In genomic region chr2:69041214-69041613, GRCh38 we compare ENCODE assay signal across 21 cellular contexts. TPM values are rescaled to one million over a fixed set of nuclear protein-coding genes. Genes with fewer than 3 reads are reported as not detected.
"Had no signal": no experiment of that assay in that cellular context is flagged by ENCODE, and none has a peak within 500 bp of the region (broad histone marks: within the 10 kb centered on the region; RNA-seq: fewer than 3 reads in every experiment).

No MANE protein-coding gene starts in this region.

- DNase-seq: activated B cell treated with CpG ODN at 0.5 μM for 24 hours; activated CD4-positive, alpha-beta memory T cell treated with anti-CD3 and anti-CD28 coated beads for 36 hours; activated CD4-positive, alpha-beta T cell treated with anti-CD3 and anti-CD28 coated beads for 36 hours; activated effector memory CD4-positive, alpha-beta T cell treated with anti-CD3 and anti-CD28 coated beads, Interleukin-2, amount 50 U/mL, for 16 hours; activated naive CD4-positive, alpha-beta T cell treated with anti-CD3 and anti-CD28 coated beads, Interleukin-2, amount 10 ng/mL, durations not matched to agents 7 days and 5 days; activated T-cell treated with anti-CD3 and anti-CD28 coated beads, Interleukin-2, amount 50 U/mL, for 72 hours; central memory CD4-positive, alpha-beta T cell; esophagus squamous epithelium; foreskin keratinocyte; naive thymus-derived CD4-positive, alpha-beta T cell; occipital lobe; stimulated activated CD4-positive, alpha-beta T cell treated with anti-CD3 and anti-CD28 coated beads, Interleukin-2, amount 100 ng/mL, for 48 hours; stimulated activated CD8-positive, alpha-beta memory T cell treated with anti-CD3 and anti-CD28 coated beads, Interleukin-4, amount 100 ng/mL, for 48 hours; stimulated activated naive B cell treated with anti-CD40 and anti-IgM and Interleukin-4, amounts not matched to agents 10 μg/mL and 1 μg/mL and 100 μg/mL, for 72 hours; SW 1271; T-helper 17 cell; upper lobe of left lung had no signal

- ATAC-seq: activated CD4-positive, alpha-beta T cell treated with anti-CD3 and anti-CD28 coated beads for 36 hours; activated T-cell treated with anti-CD3 and anti-CD28 coated beads, Interleukin-2, amount 50 U/mL, for 72 hours; foreskin keratinocyte; naive thymus-derived CD4-positive, alpha-beta T cell; stimulated activated naive B cell treated with anti-CD40 and anti-IgM and Interleukin-4, amounts not matched to agents 10 μg/mL and 1 μg/mL and 100 μg/mL, for 72 hours; T-helper 17 cell had no signal

- H3K27me3 ChIP-seq: esophagus squamous epithelium, foreskin keratinocyte, upper lobe of left lung had no signal

- H3K27me3 Mint-ChIP-seq: brain had no signal

- H3K9me3 Mint-ChIP-seq: activated B cell treated with CpG ODN at 0.5 μM for 24 hours; activated CD4-positive, alpha-beta memory T cell treated with anti-CD3 and anti-CD28 coated beads for 36 hours; activated naive CD4-positive, alpha-beta T cell treated with anti-CD3 and anti-CD28 coated beads, Interleukin-2, amount 10 ng/mL, durations not matched to agents 7 days and 5 days; activated T-cell treated with anti-CD3 and anti-CD28 coated beads, Interleukin-2, amount 50 U/mL, for 72 hours; brain; neural crest cell; stimulated activated naive B cell treated with anti-CD40 and anti-IgM and Interleukin-4, amounts not matched to agents 10 μg/mL and 1 μg/mL and 100 μg/mL, for 72 hours had no signal

- H3K27ac Mint-ChIP-seq: activated B cell treated with CpG ODN at 0.5 μM for 24 hours; activated CD4-positive, alpha-beta memory T cell treated with anti-CD3 and anti-CD28 coated beads for 36 hours; activated CD4-positive, alpha-beta T cell treated with anti-CD3 and anti-CD28 coated beads for 36 hours; activated naive CD4-positive, alpha-beta T cell treated with anti-CD3 and anti-CD28 coated beads, Interleukin-2, amount 10 ng/mL, durations not matched to agents 7 days and 5 days; activated T-cell treated with anti-CD3 and anti-CD28 coated beads, Interleukin-2, amount 50 U/mL, for 72 hours; brain; naive thymus-derived CD4-positive, alpha-beta T cell; stimulated activated naive B cell treated with anti-CD40 and anti-IgM and Interleukin-4, amounts not matched to agents 10 μg/mL and 1 μg/mL and 100 μg/mL, for 72 hours; T-helper 17 cell had no signal

- H3K4me3 Mint-ChIP-seq: activated B cell treated with CpG ODN at 0.5 μM for 24 hours; activated CD4-positive, alpha-beta memory T cell treated with anti-CD3 and anti-CD28 coated beads for 36 hours; activated CD4-positive, alpha-beta T cell treated with anti-CD3 and anti-CD28 coated beads for 36 hours; activated naive CD4-positive, alpha-beta T cell treated with anti-CD3 and anti-CD28 coated beads, Interleukin-2, amount 10 ng/mL, durations not matched to agents 7 days and 5 days; activated T-cell treated with anti-CD3 and anti-CD28 coated beads, Interleukin-2, amount 50 U/mL, for 72 hours; brain; naive thymus-derived CD4-positive, alpha-beta T cell; neural crest cell; stimulated activated naive B cell treated with anti-CD40 and anti-IgM and Interleukin-4, amounts not matched to agents 10 μg/mL and 1 μg/mL and 100 μg/mL, for 72 hours; T-helper 17 cell had no signal

- H3K4me1 ChIP-seq: foreskin keratinocyte had no signal

- H3K4me1 Mint-ChIP-seq: activated B cell treated with CpG ODN at 0.5 μM for 24 hours; activated CD4-positive, alpha-beta T cell treated with anti-CD3 and anti-CD28 coated beads for 36 hours; activated naive CD4-positive, alpha-beta T cell treated with anti-CD3 and anti-CD28 coated beads, Interleukin-2, amount 10 ng/mL, durations not matched to agents 7 days and 5 days; neural crest cell; stimulated activated naive B cell treated with anti-CD40 and anti-IgM and Interleukin-4, amounts not matched to agents 10 μg/mL and 1 μg/mL and 100 μg/mL, for 72 hours; T-helper 17 cell had no signal

- H3K27ac ChIP-seq: foreskin keratinocyte, SK-N-MC, upper lobe of left lung had no signal

- H3K4me3 ChIP-seq: esophagus squamous epithelium, lung, SK-N-MC, upper lobe of left lung had no signal

- H3K9me3 ChIP-seq: esophagus squamous epithelium, upper lobe of left lung had no signal

- H3K36me3 Mint-ChIP-seq: activated CD4-positive, alpha-beta memory T cell treated with anti-CD3 and anti-CD28 coated beads for 36 hours; activated naive CD4-positive, alpha-beta T cell treated with anti-CD3 and anti-CD28 coated beads, Interleukin-2, amount 10 ng/mL, durations not matched to agents 7 days and 5 days; naive thymus-derived CD4-positive, alpha-beta T cell; stimulated activated naive B cell treated with anti-CD40 and anti-IgM and Interleukin-4, amounts not matched to agents 10 μg/mL and 1 μg/mL and 100 μg/mL, for 72 hours had no signal

RNA-seq across cellular contexts. Expression of gene ANTXR1, which starts 28.2 kb away (rescaled TPM):
- total RNA-seq: activated B cell treated with CpG ODN at 0.5 μM for 24 hours; activated CD4-positive, alpha-beta memory T cell treated with anti-CD3 and anti-CD28 coated beads for 36 hours; activated T-cell treated with anti-CD3 and anti-CD28 coated beads, Interleukin-2, amount 50 U/mL, for 72 hours; naive thymus-derived CD4-positive, alpha-beta T cell; T-helper 17 cell had no signal
